In the genomic region with DNA sequence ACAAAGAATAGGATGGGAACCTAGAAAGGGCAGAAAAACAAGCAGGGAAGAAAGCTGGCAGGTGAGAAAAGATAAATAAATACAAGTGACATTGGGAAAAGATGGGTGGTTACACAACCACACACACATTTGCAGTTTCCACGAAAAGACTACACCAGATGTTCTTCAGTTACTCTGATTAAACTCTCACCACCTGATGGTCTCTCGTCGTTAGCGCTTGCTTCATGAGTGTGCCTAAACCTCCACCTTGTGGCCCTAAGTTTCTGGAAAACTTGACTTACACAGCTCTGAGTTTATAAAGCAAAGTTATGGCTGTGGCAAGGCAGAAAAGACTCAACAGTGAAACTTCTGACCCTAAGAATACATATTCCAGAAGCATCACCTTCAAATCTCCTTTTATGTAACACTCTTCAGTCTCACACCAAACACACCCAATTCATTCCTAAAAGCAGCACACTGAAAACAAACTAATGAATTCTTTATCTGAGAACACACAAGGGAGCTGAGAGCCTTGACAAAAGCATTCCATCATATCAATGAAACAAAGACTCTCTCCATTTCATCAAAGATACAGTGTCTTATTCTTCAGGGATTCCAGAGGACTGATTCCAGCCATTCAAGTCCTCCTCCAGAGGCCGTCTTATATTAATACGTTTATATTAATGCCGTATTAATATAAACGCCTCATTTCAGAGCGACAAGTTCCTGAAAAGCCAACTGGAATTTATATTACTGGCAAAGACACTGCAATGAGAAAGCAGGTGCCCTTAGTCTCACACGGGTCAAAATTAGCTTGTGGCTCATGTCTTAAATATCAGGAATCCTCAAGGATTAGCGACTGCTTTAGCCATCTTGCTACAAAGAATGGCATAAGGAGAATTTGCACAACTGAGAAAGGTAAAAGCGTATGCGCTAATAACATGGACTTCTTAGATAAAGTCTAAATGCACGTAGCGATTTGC, we compare ENCODE assay signal across 9 cellular contexts.
A peak's percentile ranks its signal among the peaks of the same experiment; 100 is the strongest.
DNase-seq lines count a peak whose midpoint lies in the region; ATAC-seq and TF ChIP-seq lines count a peak whose summit lies in the region.
"Had no signal": no experiment of that assay in that cellular context is flagged by ENCODE, and none has a peak within 500 bp of the region (broad histone marks: within the 10 kb centered on the region; RNA-seq: fewer than 3 reads in every experiment).

No MANE protein-coding gene starts in this region.

- peak overlapping the region; percentile 32 for H3K27ac ChIP-seq in muscle layer of duodenum (ENCODE audit: low read length)
- H3K27ac ChIP-seq in CD8-positive, alpha-beta T cell (ENCODE audit: low read depth, low read length) = no peak overlapping the region

- intact Hi-C loops in CD8-positive, alpha-beta T cell (cut with DNase I, micrococcal nuclease) = loop anchor here (1.0 to 10.0 kb wide), 7 partner anchors 9 to 339 kb away; no protein-coding TSS in a partner anchor

- peaks cover 16 to 27% of the 10 kb centered on the region in 2 donors for H3K4me1 ChIP-seq in muscle layer of duodenum (ENCODE audit: control insufficient read depth in 1 of 2, insufficient read depth in 2 of 2, low read length in 2 of 2)
- H3K4me1 ChIP-seq in CD8-positive, alpha-beta T cell (ENCODE audit: insufficient read depth, low read length) = peaks cover 34% of the 10 kb centered on the region

- H3K27me3 ChIP-seq in muscle layer of duodenum (ENCODE audit: low read depth, low read length) = no peaks in the 10 kb centered on the region
- H3K27me3 ChIP-seq in CD8-positive, alpha-beta T cell (ENCODE audit: insufficient read depth, low read length) = no peaks in the 10 kb centered on the region

- H3K9me3 Mint-ChIP-seq in activated T-cell treated with anti-CD3 and anti-CD28 coated beads, Interleukin-2, amount 50 U/mL, for 24 hours = no peaks in the 10 kb centered on the region
- no peaks in the 10 kb centered on the region for H3K9me3 Mint-ChIP-seq in brain
- H3K9me3 Mint-ChIP-seq in type B pancreatic cell = no peaks in the 10 kb centered on the region
- no peaks in the 10 kb centered on the region for H3K9me3 Mint-ChIP-seq in CD8-positive, alpha-beta T cell
- H3K9me3 Mint-ChIP-seq: activated naive CD4-positive, alpha-beta T cell treated with anti-CD3 and anti-CD28 coated beads for 36 hours had no signal

- POLR2A ChIA-PET in CD8-positive, alpha-beta T cell (lab: Charles Lee) = interaction anchor here (1.4 to 1.7 kb wide), 2 partner anchors 8 to 21 kb away, joined by 3 read pairs; no protein-coding TSS in a partner anchor

- CTCF ChIA-PET in CD8-positive, alpha-beta T cell (lab: Charles Lee) = interaction anchor here (0.9 to 10.1 kb wide), 21 partner anchors 9 to 328 kb away, joined by 3 to 103 read pairs (median 5); no protein-coding TSS in a partner anchor

- peaks cover 74% of the 10 kb centered on the region for H3K36me3 Mint-ChIP-seq in activated T-cell treated with anti-CD3 and anti-CD28 coated beads, Interleukin-2, amount 50 U/mL, for 24 hours (ENCODE audit: low read depth)
- H3K36me3 Mint-ChIP-seq in brain (peaks cover 23% of the 10 kb centered on the region), type B pancreatic cell (peaks cover 12% of the 10 kb centered on the region)
- H3K36me3 Mint-ChIP-seq in CD8-positive, alpha-beta T cell = peaks cover 61% of the 10 kb centered on the region

- H3K4me1 Mint-ChIP-seq in activated T-cell treated with anti-CD3 and anti-CD28 coated beads, Interleukin-2, amount 50 U/mL, for 24 hours (ENCODE audit: low read depth) = peaks cover 85% of the 10 kb centered on the region
- H3K4me1 Mint-ChIP-seq in brain (peaks cover 65% of the 10 kb centered on the region), type B pancreatic cell (ENCODE audit: unreplicated experiment) (peaks cover 41% of the 10 kb centered on the region)
- peaks cover 41% of the 10 kb centered on the region for H3K4me1 Mint-ChIP-seq in CD8-positive, alpha-beta T cell (ENCODE audit: low read depth)

- H3K27me3 Mint-ChIP-seq in activated T-cell treated with anti-CD3 and anti-CD28 coated beads, Interleukin-2, amount 50 U/mL, for 24 hours = no peaks in the 10 kb centered on the region
- H3K27me3 Mint-ChIP-seq in brain (no peaks in the 10 kb centered on the region), type B pancreatic cell (no peaks in the 10 kb centered on the region)
- H3K27me3 Mint-ChIP-seq in CD8-positive, alpha-beta T cell (ENCODE audit: low read depth) = no peaks in the 10 kb centered on the region

- ATAC-seq in CD8-positive, alpha-beta T cell = no peak
- ATAC-seq in GM18858 (IDR thresholded peaks at IDR 0.05; ENCODE audit: unreplicated experiment) = no peak

- H3K9me3 ChIP-seq in muscle layer of duodenum (ENCODE audit: control insufficient read depth in 1 of 2, low read length in 2 of 2) = no peaks in the 10 kb centered on the region
- H3K9me3 ChIP-seq in CD8-positive, alpha-beta T cell (ENCODE audit: low read length) = no peaks in the 10 kb centered on the region

- no peak overlapping the region for H3K4me3 ChIP-seq in muscle layer of duodenum (ENCODE audit: low read depth in 1 of 2, low read length in 2 of 2)
- H3K4me3 ChIP-seq in CD8-positive, alpha-beta T cell (ENCODE audit: low read depth, low read length) = no peak overlapping the region

- H3K36me3 ChIP-seq in muscle layer of duodenum (ENCODE audit: control insufficient read depth in 1 of 2, insufficient read depth in 2 of 2, low read length in 2 of 2) = peaks cover 6 to 17% of the 10 kb centered on the region in 2 donors
- H3K36me3 ChIP-seq in CD8-positive, alpha-beta T cell (ENCODE audit: insufficient read depth, low read length) = peaks cover 10% of the 10 kb centered on the region

- H3K4me3 Mint-ChIP-seq in activated T-cell treated with anti-CD3 and anti-CD28 coated beads, Interleukin-2, amount 50 U/mL, for 24 hours = no peak overlapping the region
- H3K4me3 Mint-ChIP-seq in brain = peak overlapping the region in 4 of 5 experiments; percentile 38 to 80 (median 54)
- no peak overlapping the region for H3K4me3 Mint-ChIP-seq in type B pancreatic cell
- no peak overlapping the region for H3K4me3 Mint-ChIP-seq in CD8-positive, alpha-beta T cell
- H3K4me3 Mint-ChIP-seq: activated naive CD4-positive, alpha-beta T cell treated with anti-CD3 and anti-CD28 coated beads for 36 hours had no signal

- TF ChIP-seq CTCF in brain (conservative IDR thresholded peaks at IDR 0.05) (no peak), type B pancreatic cell (conservative IDR thresholded peaks at IDR 0.05) (no peak)
- TF ChIP-seq CTCF in CD8-positive, alpha-beta T cell (IDR thresholded peaks at IDR 0.05) = no peak

- DNase-seq in activated T-cell treated with anti-CD3 and anti-CD28 coated beads, Interleukin-2, amount 50 U/mL, for 24 hours = no peak
- no peak for DNase-seq in activated T-cell treated with anti-CD3 and anti-CD28 coated beads, Interleukin-2, amount 50 U/mL, for 1 hour
- no peak for DNase-seq in type B pancreatic cell (ENCODE audit: extremely low spot score, unreplicated experiment)
- DNase-seq in AG08396 (ENCODE audit: low spot score) = no peak
- DNase-seq in CD8-positive, alpha-beta T cell = no peak

- peak overlapping the region; percentile 96 for H3K27ac Mint-ChIP-seq in activated T-cell treated with anti-CD3 and anti-CD28 coated beads, Interleukin-2, amount 50 U/mL, for 24 hours
- H3K27ac Mint-ChIP-seq in brain = peak overlapping the region; percentile 70 to 97 (median 84)
- peak overlapping the region; percentile 22 for H3K27ac Mint-ChIP-seq in type B pancreatic cell
- H3K27ac Mint-ChIP-seq in CD8-positive, alpha-beta T cell = no peak overlapping the region
- H3K27ac Mint-ChIP-seq: activated naive CD4-positive, alpha-beta T cell treated with anti-CD3 and anti-CD28 coated beads for 36 hours had no signal

Comparison
In these comparisons a context has a peak if more than half of its experiments do, and no peak if none do; other contexts are left out.
1. H3K4me3 Mint-ChIP-seq: peak in brain (4 of 5); none in activated T-cell treated with anti-CD3 and anti-CD28 coated beads, Interleukin-2, amount 50 U/mL, for 24 hours (single experiment), type B pancreatic cell (single experiment) and CD8-positive, alpha-beta T cell (single experiment).